ENCODE assay signal across 19 cellular contexts in genomic region chr11:28384418-28384817, GRCh38.
DNase-seq lines count a peak whose midpoint lies in the region; ATAC-seq, FAIRE-seq and TF ChIP-seq lines count a peak whose summit lies in the region.
"Had no signal": no experiment of that assay in that cellular context is flagged by ENCODE, and none has a peak within 500 bp of the region (broad histone marks: within the 10 kb centered on the region; RNA-seq: fewer than 3 reads in every experiment).

No MANE protein-coding gene starts in this region.

- no peaks in the 10 kb centered on the region for H3K79me2 ChIP-seq in astrocyte (ENCODE audit: insufficient read depth, low read length)

- H3K27ac Mint-ChIP-seq in astrocyte (ENCODE audit: unreplicated experiment) (peak overlapping the region; percentile 97), type B pancreatic cell (no peak overlapping the region)
- H3K27ac Mint-ChIP-seq: activated naive CD4-positive, alpha-beta T cell treated with anti-CD3 and anti-CD28 coated beads, Interleukin-2, amount 50 U/mL, for 24 hours; immature natural killer cell; WTC11 had no signal

- H3K9ac ChIP-seq in astrocyte (ENCODE audit: low read length) = peak overlapping the region; percentile 2

- FAIRE-seq in HTR-8/SVneo (lab: Jason Lieb, UNC) (peak; percentile 42), astrocyte (lab: Jason Lieb, UNC) (peak; percentile 60)

- H3K4me3 Mint-ChIP-seq in astrocyte (ENCODE audit: unreplicated experiment) (no peak overlapping the region), type B pancreatic cell (no peak overlapping the region)
- H3K4me3 Mint-ChIP-seq: activated naive CD4-positive, alpha-beta T cell treated with anti-CD3 and anti-CD28 coated beads, Interleukin-2, amount 50 U/mL, for 24 hours; immature natural killer cell; WTC11 had no signal

- no peak overlapping the region for H2AFZ ChIP-seq in astrocyte (ENCODE audit: low read depth, low read length)

- TF ChIP-seq CTCF in AG09309 (IDR thresholded peaks at IDR 0.05; ENCODE audit: control insufficient read depth, insufficient read depth, low read depth, low read length, missing control alignments) = no peak
- TF ChIP-seq CTCF in astrocyte (IDR thresholded peaks at IDR 0.05; ENCODE audit: insufficient read depth, low read depth, low read length) = no peak
- TF ChIP-seq CTCF in foreskin keratinocyte (conservative IDR thresholded peaks at IDR 0.05) = no peak
- TF ChIP-seq CTCF in type B pancreatic cell (conservative IDR thresholded peaks at IDR 0.05) = no peak

- peaks cover 10% of the 10 kb centered on the region for H3K4me1 ChIP-seq in astrocyte (ENCODE audit: insufficient read depth, low read length)
- no peaks in the 10 kb centered on the region for H3K4me1 ChIP-seq in foreskin keratinocyte
- H3K4me1 ChIP-seq: tibial artery had no signal

- H3K36me3 ChIP-seq in astrocyte (ENCODE audit: insufficient read depth, low read length) = no peaks in the 10 kb centered on the region
- H3K36me3 ChIP-seq: tibial artery had no signal

- H4K20me1 ChIP-seq in astrocyte (ENCODE audit: insufficient read depth, low read length) = no peaks in the 10 kb centered on the region

- H3K4me3 ChIP-seq in AG09309 (ENCODE audit: control insufficient read depth, low read depth, low read length) (no peak overlapping the region), astrocyte (ENCODE audit: insufficient read depth, low read depth, low read length) (no peak overlapping the region)
- H3K4me3 ChIP-seq: coronary artery, SK-N-MC, tibial artery had no signal

- H3K9me3 Mint-ChIP-seq in astrocyte (ENCODE audit: unreplicated experiment) = peaks cover 3% of the 10 kb centered on the region
- H3K9me3 Mint-ChIP-seq in type B pancreatic cell = no peaks in the 10 kb centered on the region

- H3K27ac ChIP-seq in astrocyte (ENCODE audit: low read depth, low read length) (peak overlapping the region; percentile 85), foreskin keratinocyte (no peak overlapping the region)
- H3K27ac ChIP-seq: coronary artery, SK-N-MC, tibial artery had no signal

- ATAC-seq in foreskin keratinocyte (peak; percentile 28), GM18505 (IDR thresholded peaks at IDR 0.05; ENCODE audit: unreplicated experiment) (no peak)
- ATAC-seq: WTC11 had no signal

- no peak for TF ChIP-seq POLR2A in GM18505 (IDR thresholded peaks at IDR 0.05; ENCODE audit: borderline replicate concordance, extremely low read depth, insufficient read depth, insufficient read length)

- H3K27me3 ChIP-seq in astrocyte (ENCODE audit: insufficient read depth, low read length) (no peaks in the 10 kb centered on the region), foreskin keratinocyte (no peaks in the 10 kb centered on the region)
- H3K27me3 ChIP-seq: tibial artery had no signal

- H3K36me3 Mint-ChIP-seq in astrocyte (ENCODE audit: low read depth, unreplicated experiment) (peaks cover 2% of the 10 kb centered on the region), type B pancreatic cell (no peaks in the 10 kb centered on the region)

- no peak overlapping the region for H3K4me2 ChIP-seq in astrocyte (ENCODE audit: low read length)

- DNase-seq in AG09309 (ENCODE audit: low read depth) (peak; percentile 97), HTR-8/SVneo (ENCODE audit: insufficient read length, low spot score) (no peak), astrocyte (ENCODE audit: low read depth) (peak; percentile 99), foreskin keratinocyte (peak; percentile 51 to 88), type B pancreatic cell (ENCODE audit: extremely low spot score, unreplicated experiment) (no peak), AG08395 (ENCODE audit: low spot score) (no peak)
- DNase-seq in stimulated activated CD4-positive, alpha-beta T cell treated with anti-CD3 and anti-CD28 coated beads, Interleukin-1b, Interleukin-23, amount 100 ng/mL, for 48 hours = no peak
- DNase-seq: ACHN; foreskin melanocyte; immature natural killer cell; KBM-7; NK-92 treated with Interleukin-12 subunit alpha and Interleukin-12 subunit beta, amount 100 ng/mL, for 24 hours; stimulated activated CD8-positive, alpha-beta memory T cell treated with anti-CD3 and anti-CD28 coated beads, Interleukin-4, amount 100 ng/mL, for 48 hours; tibial artery had no signal

- H3K9me3 ChIP-seq in astrocyte (ENCODE audit: insufficient read depth, low read depth, low read length) = no peaks in the 10 kb centered on the region

- H3K4me1 Mint-ChIP-seq in astrocyte (ENCODE audit: low read depth, unreplicated experiment) = peaks cover 14% of the 10 kb centered on the region
- no peaks in the 10 kb centered on the region for H3K4me1 Mint-ChIP-seq in type B pancreatic cell (ENCODE audit: unreplicated experiment)
- H3K4me1 Mint-ChIP-seq: activated naive CD4-positive, alpha-beta T cell treated with anti-CD3 and anti-CD28 coated beads, Interleukin-2, amount 50 U/mL, for 24 hours; immature natural killer cell had no signal

- no peaks in the 10 kb centered on the region for H3K27me3 Mint-ChIP-seq in astrocyte (ENCODE audit: low read depth, unreplicated experiment)
- H3K27me3 Mint-ChIP-seq in type B pancreatic cell = no peaks in the 10 kb centered on the region
- H3K27me3 Mint-ChIP-seq: activated naive CD4-positive, alpha-beta T cell treated with anti-CD3 and anti-CD28 coated beads, Interleukin-2, amount 50 U/mL, for 24 hours had no signal

Comparison
In these comparisons a context has a peak if more than half of its experiments do, and no peak if none do; other contexts are left out.
1. DNase-seq: peak in AG09309 (single experiment), astrocyte (single experiment) and foreskin keratinocyte (2 of 2); none in HTR-8/SVneo (single experiment), type B pancreatic cell (single experiment), AG08395 (single experiment) and stimulated activated CD4-positive, alpha-beta T cell treated with anti-CD3 and anti-CD28 coated beads, Interleukin-1b, Interleukin-23, amount 100 ng/mL, for 48 hours (single experiment).